Comparison of ENCODE assay signal across 8 cellular contexts in the genomic region with DNA sequence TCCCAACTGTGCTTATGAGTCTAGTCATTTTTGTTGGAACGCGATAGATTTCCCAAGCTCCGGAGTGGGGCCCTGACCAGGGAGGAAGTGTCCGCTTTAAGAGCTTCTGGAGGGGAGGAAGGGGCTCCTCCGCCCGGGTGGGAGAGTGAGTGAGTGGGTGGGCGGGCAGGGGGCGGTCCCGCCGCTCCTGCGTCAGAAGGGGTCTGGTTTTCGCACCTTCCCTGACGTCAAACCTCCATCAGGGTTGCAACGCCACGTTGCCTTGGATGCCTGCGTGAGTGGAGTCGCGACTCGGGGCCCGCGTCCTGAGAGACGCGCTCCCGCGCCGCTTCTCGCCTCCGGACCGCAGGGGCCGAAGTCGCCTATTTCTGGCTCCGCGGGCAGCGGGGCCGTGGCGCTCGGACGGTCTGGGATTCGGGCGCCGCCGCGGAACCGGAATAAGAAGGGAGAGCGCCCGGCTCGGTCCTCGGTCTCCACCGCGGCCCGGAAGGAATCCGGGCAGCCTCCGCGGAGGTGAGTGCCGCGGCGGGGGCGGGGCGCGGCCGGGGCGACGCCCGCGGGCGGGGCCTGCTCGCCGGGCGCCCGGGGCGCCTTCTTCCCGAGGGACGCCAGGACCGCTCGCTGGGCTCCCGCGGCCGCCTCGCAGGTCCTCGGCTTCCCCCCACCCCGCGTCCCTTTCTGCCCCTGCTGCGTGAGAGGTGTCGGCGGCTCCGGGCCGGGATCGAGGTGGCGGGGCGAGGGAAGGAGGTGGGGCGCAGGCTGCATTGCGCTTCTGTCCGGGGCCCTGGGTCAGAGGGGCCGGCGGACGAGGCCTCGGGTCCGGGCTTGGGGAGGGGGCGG. TPM values are rescaled to one million over a fixed set of nuclear protein-coding genes. Genes with fewer than 3 reads are reported as not detected.
A peak's percentile ranks its signal among the peaks of the same experiment; 100 is the strongest.
DNase-seq lines count a peak whose midpoint lies in the region; ATAC-seq and TF ChIP-seq lines count a peak whose summit lies in the region.

A gene (plus strand): TSS at position 230 of the 840 bp plus-strand sequence. CDS start 7,187 bp downstream, outside the sequence.

- no peaks in the 10 kb centered on the region for H3K27me3 ChIP-seq in KMS-11 (ENCODE audit: insufficient read depth, low read depth)
- H3K27me3 ChIP-seq in layer of hippocampus (ENCODE audit: control insufficient read depth, insufficient read depth, low read length), result peaks cover 9% of the 10 kb centered on the region

- peaks cover 1% of the 10 kb centered on the region for H3K36me3 Mint-ChIP-seq in activated B cell treated with CpG ODN at 0.5 μM for 24 hours (ENCODE audit: low read depth)

- H3K27ac ChIP-seq in KMS-11 (peak within 1 kb of the TSS; percentile 74), layer of hippocampus (ENCODE audit: low read depth, low read length) (peak within 1 kb of the TSS; percentile 75)

- H3K4me3 ChIP-seq in KMS-11 (IDR thresholded peaks at IDR 0.05; ENCODE audit: insufficient read depth, low read depth, low read length) (peak within 1 kb of the TSS; percentile 89), choroid plexus epithelial cell (ENCODE audit: low read depth, low read length) (peak within 1 kb of the TSS; percentile 73)

- H3K4me1 ChIP-seq in KMS-11 (ENCODE audit: low read depth, poor library complexity, severe bottlenecking), result peaks cover 27% of the 10 kb centered on the region

- H3K27me3 Mint-ChIP-seq in activated B cell treated with CpG ODN at 0.5 μM for 24 hours, result peaks cover 43% of the 10 kb centered on the region

- CTCF ChIA-PET in activated B cell treated with CpG ODN at 0.5 μM for 24 hours (lab: Charles Lee), result interaction anchor here (0.8 to 1.5 kb wide), 2 partner anchors 11 to 15 kb away, joined by 3 read pairs; no protein-coding TSS in a partner anchor

- H3K27ac Mint-ChIP-seq in activated B cell treated with CpG ODN at 0.5 μM for 24 hours, result peak within 1 kb of the TSS; percentile 69

- peak within 1 kb of the TSS; percentile 88 for H3K9ac ChIP-seq in KMS-11

- no peaks in the 10 kb centered on the region for H3K36me3 ChIP-seq in KMS-11 (ENCODE audit: insufficient read depth)

- H3K9me3 Mint-ChIP-seq in activated B cell treated with CpG ODN at 0.5 μM for 24 hours, result peaks cover 2% of the 10 kb centered on the region

- TF ChIP-seq CTCF in GM10266 (IDR thresholded peaks at IDR 0.05; ENCODE audit: control insufficient read depth, insufficient read depth, low read depth, missing control alignments) (no peak), KMS-11 (conservative IDR thresholded peaks at IDR 0.05; ENCODE audit: low read depth, low read length) (no peak), activated B cell treated with CpG ODN at 0.5 μM for 24 hours (IDR thresholded peaks at IDR 0.05) (no peak), choroid plexus epithelial cell (conservative IDR thresholded peaks at IDR 0.05; ENCODE audit: low read depth, low read length) (no peak)

- POLR2A ChIA-PET in activated B cell treated with CpG ODN at 0.5 μM for 24 hours (lab: Charles Lee), result interaction anchor here (0.6 to 2.5 kb wide), 7 partner anchors 10 to 190 kb away, joined by 3 to 23 read pairs (median 3); a partner anchor contains a TSS

- H3K4me2 ChIP-seq in KMS-11, result peak within 1 kb of the TSS; percentile 85

- peak within 1 kb of the TSS; percentile 84 for H3K4me3 Mint-ChIP-seq in activated B cell treated with CpG ODN at 0.5 μM for 24 hours

- DNase-seq in GM10266 (ENCODE audit: extremely low spot score), result peak; percentile 83
- peak; percentile 58 for DNase-seq in activated B cell treated with CpG ODN at 0.5 μM for 24 hours
- peak; percentile 65 for DNase-seq in choroid plexus epithelial cell (ENCODE audit: low read depth)
- DNase-seq in stimulated activated CD4-positive, alpha-beta T cell treated with anti-CD3 and anti-CD28 coated beads, Interleukin-1b, Interleukin-23, amount 100 ng/mL, for 48 hours, result peak; percentile 54
- DNase-seq in cortex of kidney (lab: John Stamatoyannopoulos, UW), result no peak

- peak; percentile 88 for ATAC-seq in GM21723 (IDR thresholded peaks at IDR 0.05; ENCODE audit: unreplicated experiment)
- peak; percentile 86 for ATAC-seq in activated B cell treated with CpG ODN at 0.5 μM for 24 hours (ENCODE audit: low read depth)

- peaks cover 18% of the 10 kb centered on the region for H3K4me1 Mint-ChIP-seq in activated B cell treated with CpG ODN at 0.5 μM for 24 hours

- H4K20me1 ChIP-seq in KMS-11 (ENCODE audit: insufficient read depth), result no peaks in the 10 kb centered on the region

- peaks cover 45% of the 10 kb centered on the region for H3K79me2 ChIP-seq in KMS-11 (ENCODE audit: insufficient read depth, low read depth)

- H2AFZ ChIP-seq in KMS-11 (ENCODE audit: low read depth), result peak within 1 kb of the TSS; percentile 84

- intact Hi-C loops in activated B cell treated with CpG ODN at 0.5 μM for 24 hours (cut with micrococcal nuclease), result loop anchor here (1.0 to 10.0 kb wide), 6 partner anchors 28 to 1750 kb away; a partner anchor contains a TSS

RNA-seq across cellular contexts. Expression of the gene that starts here (rescaled TPM):
- total RNA-seq in activated B cell treated with CpG ODN at 0.5 μM for 24 hours, result 6.7 and 8.0 TPM in 2 replicates
